In the genomic region with DNA sequence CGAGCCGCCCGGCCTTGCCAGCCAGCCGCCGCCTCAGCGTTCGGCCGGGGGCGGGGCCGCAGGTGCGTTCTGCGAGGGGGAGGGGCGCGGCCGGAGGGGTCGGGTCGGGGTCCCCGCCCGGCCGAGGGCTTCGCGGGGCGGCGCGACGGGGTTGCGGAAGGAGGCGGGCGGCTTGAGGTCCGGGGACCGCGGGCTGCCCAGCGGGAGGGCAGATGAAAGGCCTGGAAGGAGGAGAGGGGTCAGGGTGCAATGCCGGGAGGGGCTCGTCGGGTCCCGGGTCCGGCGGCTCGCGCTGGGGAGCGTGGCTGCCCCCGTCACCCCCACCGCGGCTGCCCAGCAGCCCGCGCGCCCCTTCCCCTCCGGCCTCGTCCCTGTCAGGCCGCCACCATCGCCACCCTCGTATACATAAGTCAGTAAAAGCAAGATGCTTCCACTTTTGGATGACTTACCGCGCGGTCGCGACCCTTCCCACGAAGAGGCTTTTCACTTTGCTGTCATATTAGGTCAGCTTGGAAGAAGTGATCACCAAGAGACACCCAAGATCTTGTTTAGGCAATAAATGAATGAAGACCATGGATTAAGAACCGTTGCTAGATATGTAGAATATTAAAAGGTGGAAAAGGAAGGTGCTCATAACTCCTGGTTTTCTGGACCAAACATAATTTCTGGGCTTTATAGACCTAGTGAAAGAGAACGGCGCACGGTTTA, we compare ENCODE assay signal across 8 cellular contexts. TPM values are rescaled to one million over a fixed set of nuclear protein-coding genes. Genes with fewer than 3 reads are reported as not detected.
A peak's percentile ranks its signal among the peaks of the same experiment; 100 is the strongest.
DNase-seq lines count a peak whose midpoint lies in the region; ATAC-seq and TF ChIP-seq lines count a peak whose summit lies in the region.

No MANE protein-coding gene starts in this region.

- H3K27ac Mint-ChIP-seq in CD4-positive, alpha-beta T cell, result peak overlapping the region; percentile 92
- H3K27ac Mint-ChIP-seq in stimulated activated memory B cell treated with anti-CD40 and anti-IgM and Interleukin-4, amounts not matched to agents 10 μg/mL and 1 μg/mL and 100 μg/mL, for 72 hours, result peak overlapping the region; percentile 99

- H3K4me1 ChIP-seq in HUES6 (ENCODE audit: control insufficient read depth, insufficient read depth, low read length) (peaks cover 27% of the 10 kb centered on the region), adipocyte (ENCODE audit: control insufficient read depth, insufficient read depth, low read length) (peaks cover 14% of the 10 kb centered on the region), iPS-20b (ENCODE audit: insufficient read depth, low read length) (peaks cover 24% of the 10 kb centered on the region)

- H3K9me3 ChIP-seq in CD4-positive, alpha-beta T cell (ENCODE audit: control insufficient read depth, low read length), result no peaks in the 10 kb centered on the region
- H3K9me3 ChIP-seq in HUES6 (ENCODE audit: control insufficient read depth, insufficient read depth, low read depth, low read length), result no peaks in the 10 kb centered on the region
- no peaks in the 10 kb centered on the region for H3K9me3 ChIP-seq in adipocyte (ENCODE audit: control insufficient read depth, low read length)
- no peaks in the 10 kb centered on the region for H3K9me3 ChIP-seq in iPS-20b (ENCODE audit: insufficient read depth, low read depth, low read length)

- no peaks in the 10 kb centered on the region for H3K27me3 Mint-ChIP-seq in CD4-positive, alpha-beta T cell
- no peaks in the 10 kb centered on the region for H3K27me3 Mint-ChIP-seq in stimulated activated memory B cell treated with anti-CD40 and anti-IgM and Interleukin-4, amounts not matched to agents 10 μg/mL and 1 μg/mL and 100 μg/mL, for 72 hours

- H3K36me3 Mint-ChIP-seq in CD4-positive, alpha-beta T cell (ENCODE audit: low read depth), result peaks cover 32% of the 10 kb centered on the region
- H3K36me3 Mint-ChIP-seq in stimulated activated memory B cell treated with anti-CD40 and anti-IgM and Interleukin-4, amounts not matched to agents 10 μg/mL and 1 μg/mL and 100 μg/mL, for 72 hours, result peaks cover 7% of the 10 kb centered on the region

- H3K27ac ChIP-seq in CD4-positive, alpha-beta T cell (ENCODE audit: low read depth, low read length), result peak overlapping the region; percentile 89
- H3K27ac ChIP-seq in HUES6 (ENCODE audit: low read depth, low read length) (no peak overlapping the region; the same call in 1 of the 2 replicates), iPS-20b (ENCODE audit: low read length) (no peak overlapping the region)

- POLR2A ChIA-PET in CD4-positive, alpha-beta T cell (lab: Charles Lee), result interaction anchor here (0.7 to 5.6 kb wide), 8 partner anchors 8 to 1106 kb away, joined by 3 to 94 read pairs (median 4); no protein-coding TSS in a partner anchor

- TF ChIP-seq CTCF in CD4-positive, alpha-beta T cell (IDR thresholded peaks at IDR 0.05), result no peak

- H3K4me1 Mint-ChIP-seq in CD4-positive, alpha-beta T cell (ENCODE audit: low read depth), result peaks cover 28% of the 10 kb centered on the region
- H3K4me1 Mint-ChIP-seq in stimulated activated memory B cell treated with anti-CD40 and anti-IgM and Interleukin-4, amounts not matched to agents 10 μg/mL and 1 μg/mL and 100 μg/mL, for 72 hours, result peaks cover 23% of the 10 kb centered on the region

- H3K9me3 Mint-ChIP-seq in CD4-positive, alpha-beta T cell, result no peaks in the 10 kb centered on the region
- H3K9me3 Mint-ChIP-seq in stimulated activated memory B cell treated with anti-CD40 and anti-IgM and Interleukin-4, amounts not matched to agents 10 μg/mL and 1 μg/mL and 100 μg/mL, for 72 hours, result no peaks in the 10 kb centered on the region

- no peak for DNase-seq in CD4-positive, alpha-beta T cell
- DNase-seq in adipocyte (ENCODE audit: low read depth), result peak; percentile 47
- DNase-seq in NCI-H2107 treated with DMSO at 0.1 percent for 48 hours (lab: John Stamatoyannopoulos, UW; ENCODE audit: unreplicated experiment), result no peak
- DNase-seq in NCI-H128 (lab: John Stamatoyannopoulos, UW; ENCODE audit: unreplicated experiment), result no peak

- H3K36me3 ChIP-seq in HUES6 (ENCODE audit: control insufficient read depth, insufficient read depth, low read length) (no peaks in the 10 kb centered on the region; the same call in 1 of the 2 replicates), adipocyte (ENCODE audit: control insufficient read depth, insufficient read depth, low read length, severe bottlenecking) (no peaks in the 10 kb centered on the region), iPS-20b (ENCODE audit: insufficient read depth, low read depth, low read length) (peaks cover 2% of the 10 kb centered on the region; the same call in 1 of the 2 replicates)

- H3K9ac ChIP-seq in HUES6 (ENCODE audit: low read length), result peak overlapping the region; percentile 67
- H3K9ac ChIP-seq in adipocyte (ENCODE audit: low read length), result peak overlapping the region; percentile 82
- peak overlapping the region; percentile 52; the same call in 1 of the 2 replicates for H3K9ac ChIP-seq in iPS-20b (ENCODE audit: low read depth, low read length)

- no peaks in the 10 kb centered on the region for H3K27me3 ChIP-seq in CD4-positive, alpha-beta T cell (ENCODE audit: control insufficient read depth, insufficient read depth, low read length)
- peaks cover 43% of the 10 kb centered on the region for H3K27me3 ChIP-seq in HUES6 (ENCODE audit: control insufficient read depth, insufficient read depth, low read length)
- H3K27me3 ChIP-seq in adipocyte (replicated peaks; ENCODE audit: control insufficient read depth, insufficient read depth, low read length), result no peaks in the 10 kb centered on the region
- peaks cover 50% of the 10 kb centered on the region for H3K27me3 ChIP-seq in iPS-20b (ENCODE audit: insufficient read depth, low read length)

- peak overlapping the region; percentile 89 for H3K4me3 ChIP-seq in HUES6 (ENCODE audit: low read depth, low read length)
- H3K4me3 ChIP-seq in adipocyte (ENCODE audit: low read length), result peak overlapping the region; percentile 94
- peak overlapping the region; percentile 99 for H3K4me3 ChIP-seq in iPS-20b (ENCODE audit: low read length)

- CTCF ChIA-PET in CD4-positive, alpha-beta T cell (lab: Charles Lee), result no interaction called here

- intact Hi-C loops in CD4-positive, alpha-beta T cell (cut with DNase I, micrococcal nuclease), result loop anchor here in 1 of 2 experiments (5.0 kb wide), 1 partner anchor 56 kb away; no protein-coding TSS in a partner anchor

- ATAC-seq in CD4-positive, alpha-beta T cell (ENCODE audit: poor library complexity), result no peak
- peak; percentile 16 for ATAC-seq in GM21381 (IDR thresholded peaks at IDR 0.05; ENCODE audit: unreplicated experiment)
- ATAC-seq in stimulated activated memory B cell treated with anti-CD40 and anti-IgM and Interleukin-4, amounts not matched to agents 10 μg/mL and 1 μg/mL and 100 μg/mL, for 72 hours, result peak; percentile 10

- H3K4me3 Mint-ChIP-seq in CD4-positive, alpha-beta T cell, result peak overlapping the region; percentile 95
- peak overlapping the region; percentile 98 for H3K4me3 Mint-ChIP-seq in stimulated activated memory B cell treated with anti-CD40 and anti-IgM and Interleukin-4, amounts not matched to agents 10 μg/mL and 1 μg/mL and 100 μg/mL, for 72 hours

RNA-seq across cellular contexts. Expression of a gene that starts 0.6 kb away (rescaled TPM):
- total RNA-seq in CD4-positive, alpha-beta T cell, result 10 to 100 TPM; 55.1 to 57.3 TPM
